Comparison of ENCODE assay signal across 27 cellular contexts in the genomic region with DNA sequence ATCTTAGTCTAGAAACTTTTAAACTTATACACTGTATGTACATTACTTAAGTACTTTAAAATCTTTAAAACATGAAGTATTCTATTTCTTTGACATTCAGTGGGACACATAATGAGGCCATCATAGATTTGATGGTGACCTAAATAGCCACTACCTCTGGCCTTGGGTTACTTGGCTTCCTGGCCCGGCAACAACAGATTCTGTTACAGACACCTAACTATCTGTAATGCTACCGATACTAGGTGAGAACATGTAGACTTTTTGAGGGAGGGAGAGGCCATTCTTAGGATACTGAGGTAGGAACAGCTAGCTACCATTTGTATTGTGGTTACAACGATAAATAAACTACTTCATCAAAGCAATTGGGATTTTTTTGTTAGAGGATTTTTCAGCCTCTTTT.
"Had no signal": no experiment of that assay in that cellular context is flagged by ENCODE, and none has a peak within 500 bp of the region (broad histone marks: within the 10 kb centered on the region; RNA-seq: fewer than 3 reads in every experiment).

No MANE protein-coding gene starts in this region.

- H3K9me3 ChIP-seq: ascending aorta had no signal

- H3K27me3 ChIP-seq: ascending aorta, breast epithelium, cardiac muscle cell, dorsolateral prefrontal cortex had no signal

- H3K36me3 ChIP-seq: breast epithelium, cardiac muscle cell had no signal

- ATAC-seq: activated naive CD4-positive, alpha-beta T cell treated with anti-CD3 and anti-CD28 coated beads, Interleukin-2, amount 50 U/mL, for 72 hours; activated T-cell treated with anti-CD3 and anti-CD28 coated beads, Interleukin-2, amount 50 U/mL, for 72 hours; esophagus mucosa; WTC11 had no signal

- H3K27ac ChIP-seq: ascending aorta, breast epithelium, cardiac muscle cell, coronary artery, dorsolateral prefrontal cortex, VCaP had no signal

- DNase-seq: activated CD4-positive, alpha-beta memory T cell treated with anti-CD3 and anti-CD28 coated beads, Interleukin-2, amount 10 ng/mL, durations not matched to agents 7 days and 5 days; activated CD4-positive, alpha-beta T cell treated with anti-CD3 and anti-CD28 coated beads for 1 hour; activated CD4-positive, alpha-beta T cell treated with anti-CD3 and anti-CD28 coated beads for 4 hours; activated CD4-positive, alpha-beta T cell treated with anti-CD3 and anti-CD28 coated beads, Interleukin-2, amount 10 ng/mL, durations not matched to agents 7 days and 5 days; activated CD4-positive, alpha-beta T cell treated with anti-CD3 and anti-CD28 coated beads, Interleukin-2, amount 50 U/mL, for 4 hours; activated CD8-positive, alpha-beta memory T cell treated with anti-CD3 and anti-CD28 coated beads, Interleukin-2, amount 50 U/mL, for 48 hours; activated gamma-delta T cell; activated naive CD4-positive, alpha-beta T cell; activated naive CD4-positive, alpha-beta T cell treated with anti-CD3 and anti-CD28 coated beads, Interleukin-2, amount 10 ng/mL, durations not matched to agents 7 days and 5 days; activated naive CD8-positive, alpha-beta T cell treated with anti-CD3 and anti-CD28 coated beads, Interleukin-2, amount 10 ng/mL, durations not matched to agents 7 days and 5 days; activated T-cell treated with anti-CD3 and anti-CD28 coated beads for 4 hours; activated T-cell treated with anti-CD3 and anti-CD28 coated beads, Interleukin-2, amount 50 U/mL, for 24 hours; activated T-cell treated with anti-CD3 and anti-CD28 coated beads, Interleukin-2, amount 50 U/mL, for 72 hours; dorsolateral prefrontal cortex; effector memory CD4-positive, alpha-beta T cell; endodermal cell; foreskin fibroblast; glutamatergic neuron; T-helper 2 cell had no signal

- H3K4me1 ChIP-seq: ascending aorta, breast epithelium had no signal

- H3K4me3 ChIP-seq: ascending aorta, breast epithelium, cardiac muscle cell, coronary artery, dorsolateral prefrontal cortex had no signal
